In genomic region chr6:15299430-15300131, GRCh38 we compare ENCODE assay signal across 1 cellular context.
TF ChIP-seq lines count a peak whose summit lies in the region.

No MANE protein-coding gene starts in this region.

TF ChIP-seq in K562, 482 proteins besides CTCF, POLR2A, EP300 and RAD21 (continued from another document):
- no peak; the same call in 1 of the 2 replicates for TF ChIP-seq ZNF395 (CRISPR knock-in tag; IDR thresholded peaks at IDR 0.05)
- TF ChIP-seq, protein P1, sequence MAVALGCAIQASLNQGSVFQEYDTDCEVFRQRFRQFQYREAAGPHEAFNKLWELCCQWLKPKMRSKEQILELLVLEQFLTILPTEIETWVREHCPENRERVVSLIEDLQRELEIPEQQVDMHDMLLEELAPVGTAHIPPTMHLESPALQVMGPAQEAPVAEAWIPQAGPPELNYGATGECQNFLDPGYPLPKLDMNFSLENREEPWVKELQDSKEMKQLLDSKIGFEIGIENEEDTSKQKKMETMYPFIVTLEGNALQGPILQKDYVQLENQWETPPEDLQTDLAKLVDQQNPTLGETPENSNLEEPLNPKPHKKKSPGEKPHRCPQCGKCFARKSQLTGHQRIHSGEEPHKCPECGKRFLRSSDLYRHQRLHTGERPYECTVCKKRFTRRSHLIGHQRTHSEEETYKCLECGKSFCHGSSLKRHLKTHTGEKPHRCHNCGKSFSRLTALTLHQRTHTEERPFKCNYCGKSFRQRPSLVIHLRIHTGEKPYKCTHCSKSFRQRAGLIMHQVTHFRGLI (CRISPR knock-in tag; IDR thresholded peaks at IDR 0.05): no peak
- TF ChIP-seq ZNF316 (IDR thresholded peaks at IDR 0.05): peak; percentile 47; the same call in 1 of the 2 replicates
- no peak for TF ChIP-seq COPS2 (conservative IDR thresholded peaks at IDR 0.05)
- TF ChIP-seq BCOR (IDR thresholded peaks at IDR 0.05): peak; percentile 85
- TF ChIP-seq LEF1 (IDR thresholded peaks at IDR 0.05): peak; percentile 88
- TF ChIP-seq ZNF324 (CRISPR knock-in tag; IDR thresholded peaks at IDR 0.05): no peak
- peak; percentile 74; the same call in 1 of the 2 replicates for TF ChIP-seq PHF21A (IDR thresholded peaks at IDR 0.05; ENCODE audit: borderline replicate concordance, low read depth)
- no peak for TF ChIP-seq IRF2 (CRISPR knock-in tag; IDR thresholded peaks at IDR 0.05)
- peak; percentile 27 for TF ChIP-seq NUFIP1 (IDR thresholded peaks at IDR 0.05; ENCODE audit: partially characterized antibody)
- TF ChIP-seq HDAC8 (tag; IDR thresholded peaks at IDR 0.05): no peak
- TF ChIP-seq SRF (CRISPR knock-in tag; IDR thresholded peaks at IDR 0.05): 0 out of 4 replicates have a peak, but pooled peaks of 1 of the 2 experiments have one; percentile 59
- peak; percentile 55 for TF ChIP-seq RBBP5 (IDR thresholded peaks at IDR 0.05; ENCODE audit: borderline replicate concordance, insufficient read depth, low read length, poor library complexity, severe bottlenecking)
- TF ChIP-seq FOS (IDR thresholded peaks at IDR 0.05; ENCODE audit: extremely low read depth, insufficient read length): peak; percentile 69
- no peak for TF ChIP-seq ZNF444 (CRISPR knock-in tag; IDR thresholded peaks at IDR 0.05)
- TF ChIP-seq ZNF41 (CRISPR knock-in tag; conservative IDR thresholded peaks at IDR 0.05): 0 out of 2 replicates have a peak, but pooled peaks have one; percentile 4
- TF ChIP-seq EP400 (IDR thresholded peaks at IDR 0.05): peak; percentile 74
- no peak for TF ChIP-seq FOXP1 (CRISPR knock-in tag; IDR thresholded peaks at IDR 0.05)
- no peak for TF ChIP-seq MED1 (CRISPR knock-in tag; IDR thresholded peaks at IDR 0.05; ENCODE audit: borderline replicate concordance)
- no peak for TF ChIP-seq CHD7 (IDR thresholded peaks at IDR 0.05; ENCODE audit: low read depth, low read length)
- TF ChIP-seq FOXK2 (conservative IDR thresholded peaks at IDR 0.05 in 1 of 2, IDR thresholded peaks at IDR 0.05 in 1 of 2; ENCODE audit: low read depth in 2 of 2): peak; percentile 23 to 48
- peak; percentile 23; the same call in 1 of the 2 replicates for TF ChIP-seq ZNF175 (CRISPR knock-in tag; IDR thresholded peaks at IDR 0.05; ENCODE audit: low read depth)
- TF ChIP-seq TOE1 (IDR thresholded peaks at IDR 0.05; ENCODE audit: borderline replicate concordance): peak; percentile 74
- no peak for TF ChIP-seq TOE1 (CRISPR knock-in tag; IDR thresholded peaks at IDR 0.05; ENCODE audit: borderline replicate concordance, low read depth)
- TF ChIP-seq CHD1 (IDR thresholded peaks at IDR 0.05; ENCODE audit: low read length): peak; percentile 8
- TF ChIP-seq TCF7L2 (IDR thresholded peaks at IDR 0.05; ENCODE audit: low read depth, low read length): no peak
- no peak for TF ChIP-seq NR2F6 (CRISPR knock-in tag; IDR thresholded peaks at IDR 0.05)
- peak; percentile 71 for TF ChIP-seq TAF1 (IDR thresholded peaks at IDR 0.05; ENCODE audit: control insufficient read depth, extremely low read depth, insufficient read depth, low read length, severe bottlenecking)
- no peak for TF ChIP-seq RBM25 (IDR thresholded peaks at IDR 0.05; ENCODE audit: low read depth, low read length, severe bottlenecking)
- TF ChIP-seq HDAC1 (IDR thresholded peaks at IDR 0.05): peak; percentile 5 to 92; a peak in 3 of 4 replicates
- TF ChIP-seq, protein P2, sequence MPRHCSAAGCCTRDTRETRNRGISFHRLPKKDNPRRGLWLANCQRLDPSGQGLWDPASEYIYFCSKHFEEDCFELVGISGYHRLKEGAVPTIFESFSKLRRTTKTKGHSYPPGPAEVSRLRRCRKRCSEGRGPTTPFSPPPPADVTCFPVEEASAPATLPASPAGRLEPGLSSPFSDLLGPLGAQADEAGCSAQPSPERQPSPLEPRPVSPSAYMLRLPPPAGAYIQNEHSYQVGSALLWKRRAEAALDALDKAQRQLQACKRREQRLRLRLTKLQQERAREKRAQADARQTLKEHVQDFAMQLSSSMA (CRISPR knock-in tag; IDR thresholded peaks at IDR 0.05): no peak
- no peak for TF ChIP-seq ZNF174 (CRISPR knock-in tag; IDR thresholded peaks at IDR 0.05)
- 0 out of 2 replicates have a peak, but pooled peaks have one; percentile 40 for TF ChIP-seq ZSCAN32 (CRISPR knock-in tag; IDR thresholded peaks at IDR 0.05)
- peak; percentile 37; the same call in 1 of the 2 replicates for TF ChIP-seq HLTF (IDR thresholded peaks at IDR 0.05)
- TF ChIP-seq BDP1 (IDR thresholded peaks at IDR 0.05; ENCODE audit: insufficient read depth, insufficient read length): no peak
- TF ChIP-seq KAT8 (IDR thresholded peaks at IDR 0.05; ENCODE audit: low read depth): no peak
- TF ChIP-seq POLR2H (tag; IDR thresholded peaks at IDR 0.05; ENCODE audit: low read depth): no peak
- no peak for TF ChIP-seq ZNF830 (CRISPR knock-in tag; IDR thresholded peaks at IDR 0.05)
- TF ChIP-seq HMG20B (CRISPR knock-in tag; IDR thresholded peaks at IDR 0.05): no peak
- no peak for TF ChIP-seq ZNF507 (tag; conservative IDR thresholded peaks at IDR 0.05)
- TF ChIP-seq ELF1 (tag; IDR thresholded peaks at IDR 0.05): 0 out of 2 replicates have a peak, but pooled peaks have one; percentile 31
- no peak for TF ChIP-seq U2AF2 (optimal IDR thresholded peaks at IDR 0.05; ENCODE audit: low read depth, low read length)
- no peak for TF ChIP-seq KLF13 (tag; IDR thresholded peaks at IDR 0.05; ENCODE audit: borderline replicate concordance, low read depth)
- TF ChIP-seq, protein P3, sequence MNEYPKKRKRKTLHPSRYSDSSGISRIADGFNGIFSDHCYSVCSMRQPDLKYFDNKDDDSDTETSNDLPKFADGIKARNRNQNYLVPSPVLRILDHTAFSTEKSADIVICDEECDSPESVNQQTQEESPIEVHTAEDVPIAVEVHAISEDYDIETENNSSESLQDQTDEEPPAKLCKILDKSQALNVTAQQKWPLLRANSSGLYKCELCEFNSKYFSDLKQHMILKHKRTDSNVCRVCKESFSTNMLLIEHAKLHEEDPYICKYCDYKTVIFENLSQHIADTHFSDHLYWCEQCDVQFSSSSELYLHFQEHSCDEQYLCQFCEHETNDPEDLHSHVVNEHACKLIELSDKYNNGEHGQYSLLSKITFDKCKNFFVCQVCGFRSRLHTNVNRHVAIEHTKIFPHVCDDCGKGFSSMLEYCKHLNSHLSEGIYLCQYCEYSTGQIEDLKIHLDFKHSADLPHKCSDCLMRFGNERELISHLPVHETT (CRISPR knock-in tag; conservative IDR thresholded peaks at IDR 0.05 in 1 of 2, IDR thresholded peaks at IDR 0.05 in 1 of 2): no peak
- TF ChIP-seq ATF3 (IDR thresholded peaks at IDR 0.05): peak; percentile 99
- TF ChIP-seq ATF3 (CRISPR knock-in tag; conservative IDR thresholded peaks at IDR 0.05): peak; percentile 82
- 0 out of 2 replicates have a peak, but pooled peaks have one; percentile 24 for TF ChIP-seq ZNF740 (CRISPR knock-in tag; IDR thresholded peaks at IDR 0.05)
- no peak; a peak in 1 of 4 replicates for TF ChIP-seq ZNF740 (tag; IDR thresholded peaks at IDR 0.05)
- no peak for TF ChIP-seq ZFPM2 (CRISPR knock-in tag; IDR thresholded peaks at IDR 0.05)
- TF ChIP-seq PTTG1 (tag; IDR thresholded peaks at IDR 0.05; ENCODE audit: low read depth): no peak
- no peak; the same call in 1 of the 2 replicates for TF ChIP-seq EHMT2 (IDR thresholded peaks at IDR 0.05)
